ENCODE assay signal across 20 cellular contexts in the genomic region with DNA sequence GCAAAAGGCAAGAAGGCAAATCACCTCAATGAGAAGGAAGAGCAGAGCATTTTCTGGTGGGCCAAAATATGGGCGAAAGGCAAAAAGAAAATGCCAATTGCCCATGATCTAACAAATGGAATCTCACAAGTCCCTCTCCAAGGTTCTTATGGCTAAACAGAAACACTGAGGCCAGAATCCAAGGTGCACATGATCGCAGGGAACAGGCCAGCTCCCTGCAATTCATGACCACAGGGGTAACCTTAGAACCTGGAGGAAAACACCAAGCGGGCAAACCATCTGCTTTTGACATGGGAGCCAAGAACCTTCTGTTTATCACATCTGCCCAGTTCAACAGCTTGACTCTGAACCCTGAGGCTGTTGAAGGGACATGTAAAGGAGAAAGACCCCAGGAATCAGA.
"Had no signal": no experiment of that assay in that cellular context is flagged by ENCODE, and none has a peak within 500 bp of the region (broad histone marks: within the 10 kb centered on the region; RNA-seq: fewer than 3 reads in every experiment).

No MANE protein-coding gene starts in this region.

- H3K4me3 Mint-ChIP-seq: central memory CD8-positive, alpha-beta T cell; naive thymus-derived CD8-positive, alpha-beta T cell had no signal

- H3K4me1 ChIP-seq: right atrium auricular region, suprapubic skin had no signal

- H3K9me3 ChIP-seq: esophagus muscularis mucosa, left ventricle myocardium inferior, neutrophil, right atrium auricular region, suprapubic skin, thyroid gland had no signal

- DNase-seq: cortex of kidney; effector memory CD4-positive, alpha-beta T cell; kidney; left cardiac atrium; left ventricle myocardium inferior; mesendoderm; naive thymus-derived CD8-positive, alpha-beta T cell; posterior cingulate gyrus; stimulated activated CD4-positive, alpha-beta T cell treated with anti-CD3 and anti-CD28 coated beads, Interleukin-2, amount 100 ng/mL, for 48 hours; stimulated activated naive CD4-positive, alpha-beta T cell treated with Interleukin-2 at 50 U/mL for 16 hours; thyroid gland had no signal

- H3K27me3 Mint-ChIP-seq: central memory CD8-positive, alpha-beta T cell; naive thymus-derived CD8-positive, alpha-beta T cell had no signal

- H3K4me1 Mint-ChIP-seq: central memory CD8-positive, alpha-beta T cell had no signal

- H3K9me3 Mint-ChIP-seq: central memory CD8-positive, alpha-beta T cell had no signal

- H3K4me3 ChIP-seq: esophagus muscularis mucosa, hepatocyte, left ventricle myocardium inferior, lung, right atrium auricular region, smooth muscle cell, suprapubic skin, thyroid gland had no signal

- H3K27ac ChIP-seq: epithelial cell of prostate, esophagus muscularis mucosa, hepatocyte, left ventricle myocardium inferior, neutrophil, right atrium auricular region, suprapubic skin, thyroid gland had no signal

- H3K36me3 ChIP-seq: thyroid gland had no signal

- H3K27ac Mint-ChIP-seq: naive thymus-derived CD8-positive, alpha-beta T cell had no signal

- H3K27me3 ChIP-seq: esophagus muscularis mucosa, hepatocyte, neutrophil, right atrium auricular region, suprapubic skin, thyroid gland had no signal
